In genomic region chr4:121154103-121154515, GRCh38 we compare ENCODE assay signal across 14 cellular contexts. TPM values are rescaled to one million over a fixed set of nuclear protein-coding genes. Genes with fewer than 3 reads are reported as not detected.
DNase-seq lines count a peak whose midpoint lies in the region; ATAC-seq, FAIRE-seq and TF ChIP-seq lines count a peak whose summit lies in the region.
"Had no signal": no experiment of that assay in that cellular context is flagged by ENCODE, and none has a peak within 500 bp of the region (broad histone marks: within the 10 kb centered on the region; RNA-seq: fewer than 3 reads in every experiment).

No MANE protein-coding gene starts in this region.

- H3K18ac ChIP-seq in mesendoderm (ENCODE audit: low read length) = no peak overlapping the region

- no peaks in the 10 kb centered on the region for H3K4me1 ChIP-seq in right lobe of liver
- H3K4me1 ChIP-seq in HepG2 (ENCODE audit: insufficient read depth, low read length) = no peaks in the 10 kb centered on the region
- H3K4me1 ChIP-seq in upper lobe of right lung = peaks cover 18% of the 10 kb centered on the region
- H3K4me1 ChIP-seq in mesendoderm (ENCODE audit: control insufficient read depth, low read depth, low read length) = no peaks in the 10 kb centered on the region

- H3K4me2 ChIP-seq in HepG2 (ENCODE audit: low read depth, low read length) (no peak overlapping the region), mesendoderm (ENCODE audit: low read length) (no peak overlapping the region)

- no peak for DNase-seq in right lobe of liver
- no peak for DNase-seq in HepG2 (ENCODE audit: low spot score)
- peak; percentile 21 for DNase-seq in activated T-helper 2 cell treated with anti-CD3 and anti-CD28 coated beads, Interferon-gamma antibody, Interleukin-2, Interleukin-4, amounts not matched to agents 10 μg/mL and 5 μg/mL and 100 μg/mL, durations not matched to agents 14 hours and 24 hours and 36 hours (ENCODE audit: low spot score)
- no peak for DNase-seq in upper lobe of right lung
- no peak for DNase-seq in mesendoderm
- DNase-seq: aorta; NK-92 treated with Interleukin-12 subunit alpha and Interleukin-12 subunit beta, amount 100 ng/mL, for 24 hours; substantia nigra had no signal

- H3K4ac ChIP-seq in mesendoderm (ENCODE audit: low read depth, low read length) = no peak overlapping the region

- no peaks in the 10 kb centered on the region for H3K9me3 Mint-ChIP-seq in activated T-helper 2 cell treated with anti-CD3 and anti-CD28 coated beads, Interferon-gamma antibody, Interleukin-2, Interleukin-4, amounts not matched to agents 10 μg/mL and 5 μg/mL and 100 μg/mL, durations not matched to agents 14 hours and 24 hours and 36 hours
- H3K9me3 Mint-ChIP-seq: nephron had no signal

- POLR2A ChIA-PET in HepG2 (lab: Yijun Ruan, JAX) = no interaction called here

- intact Hi-C loops in right lobe of liver (cut with DNase I) (no loop called here), HepG2 (cut with micrococcal nuclease; ENCODE audit: unreplicated experiment) (no loop called here), upper lobe of right lung (cut with DNase I) (no loop called here)
- intact Hi-C loops in activated T-helper 2 cell treated with anti-CD3 and anti-CD28 coated beads, Interferon-gamma antibody, Interleukin-2, Interleukin-4, amounts not matched to agents 10 μg/mL and 5 μg/mL and 100 μg/mL, durations not matched to agents 14 hours and 24 hours and 36 hours (cut with micrococcal nuclease) = loop anchor here (1.0 kb wide), 8 partner anchors 12 to 113 kb away; no protein-coding TSS in a partner anchor

- no peak overlapping the region for H2AK5ac ChIP-seq in mesendoderm (ENCODE audit: low read length)

- peaks cover 44% of the 10 kb centered on the region for H3K36me3 Mint-ChIP-seq in activated T-helper 2 cell treated with anti-CD3 and anti-CD28 coated beads, Interferon-gamma antibody, Interleukin-2, Interleukin-4, amounts not matched to agents 10 μg/mL and 5 μg/mL and 100 μg/mL, durations not matched to agents 14 hours and 24 hours and 36 hours (ENCODE audit: low read depth)

- H3K27me3 ChIP-seq in right lobe of liver (no peaks in the 10 kb centered on the region), HepG2 (ENCODE audit: control insufficient read depth in 1 of 2, insufficient read depth in 2 of 2, low read length in 2 of 2) (peaks cover 0 to 5% of the 10 kb centered on the region in 2 experiments; a peak in 1 of 5 replicates), upper lobe of right lung (no peaks in the 10 kb centered on the region), mesendoderm (ENCODE audit: insufficient read depth, low read length, poor library complexity) (no peaks in the 10 kb centered on the region)

- peaks cover 22% of the 10 kb centered on the region for H3K27me3 Mint-ChIP-seq in activated T-helper 2 cell treated with anti-CD3 and anti-CD28 coated beads, Interferon-gamma antibody, Interleukin-2, Interleukin-4, amounts not matched to agents 10 μg/mL and 5 μg/mL and 100 μg/mL, durations not matched to agents 14 hours and 24 hours and 36 hours (ENCODE audit: low read depth)

- no TSS peak for BruUV-seq in HepG2 (replicated peaks; lab: Mats Ljungman, UMichigan)

- no peak overlapping the region for H2BK15ac ChIP-seq in mesendoderm (replicated peaks; ENCODE audit: low read depth)

- H2AFZ ChIP-seq in HepG2 (ENCODE audit: low read length) = no peak overlapping the region

- no peaks in the 10 kb centered on the region for H4K20me1 ChIP-seq in HepG2 (ENCODE audit: insufficient read depth, low read length)

- H3K9ac ChIP-seq in HepG2 (ENCODE audit: insufficient read depth, low read depth, low read length) = no peak overlapping the region
- no peak overlapping the region for H3K9ac ChIP-seq in mesendoderm (ENCODE audit: low read length)

- H3K36me3 ChIP-seq in right lobe of liver (no peaks in the 10 kb centered on the region), HepG2 (replicated peaks in 1 of 2; ENCODE audit: control insufficient read depth in 1 of 2, insufficient read depth in 2 of 2, low read length in 2 of 2) (no peaks in the 10 kb centered on the region), upper lobe of right lung (no peaks in the 10 kb centered on the region), mesendoderm (ENCODE audit: control insufficient read depth, insufficient read depth, low read length) (no peaks in the 10 kb centered on the region)

- no peak overlapping the region for H4K5ac ChIP-seq in mesendoderm (ENCODE audit: low read length)

- in situ Hi-C loops in HepG2 (cut with HindIII; ENCODE audit: extremely low pct_ligation_motif_present, low pct_unique_long_range_greater_than_20kb) = no loop called here

- H4K8ac ChIP-seq in mesendoderm (ENCODE audit: low read depth, low read length) = no peak overlapping the region

- no peaks in the 10 kb centered on the region for H3K9me3 ChIP-seq in right lobe of liver
- H3K9me3 ChIP-seq in HepG2 (ENCODE audit: low read length) = no peaks in the 10 kb centered on the region
- H3K9me3 ChIP-seq in upper lobe of right lung = no peaks in the 10 kb centered on the region

- H3K79me2 ChIP-seq in HepG2 (ENCODE audit: insufficient read depth, low read length) = no peaks in the 10 kb centered on the region
- no peaks in the 10 kb centered on the region for H3K79me2 ChIP-seq in mesendoderm (ENCODE audit: control insufficient read depth, insufficient read depth, low read length)

- H3K4me1 Mint-ChIP-seq in activated T-helper 2 cell treated with anti-CD3 and anti-CD28 coated beads, Interferon-gamma antibody, Interleukin-2, Interleukin-4, amounts not matched to agents 10 μg/mL and 5 μg/mL and 100 μg/mL, durations not matched to agents 14 hours and 24 hours and 36 hours (ENCODE audit: low read depth) = peaks cover 56% of the 10 kb centered on the region

- TF ChIP-seq POLR2A in right lobe of liver (IDR thresholded peaks at IDR 0.05) = no peak
- TF ChIP-seq POLR2A in HepG2 (IDR thresholded peaks at IDR 0.05; ENCODE audit: insufficient read depth in 1 of 2, low read depth in 2 of 2, low read length in 2 of 2) = no peak

- CTCF ChIA-PET in HepG2 (lab: Yijun Ruan, JAX; ENCODE audit: low intra/inter-chr PET ratio, low total read pairs) = no interaction called here

- H3K27ac Mint-ChIP-seq in activated T-helper 2 cell treated with anti-CD3 and anti-CD28 coated beads, Interferon-gamma antibody, Interleukin-2, Interleukin-4, amounts not matched to agents 10 μg/mL and 5 μg/mL and 100 μg/mL, durations not matched to agents 14 hours and 24 hours and 36 hours = peak overlapping the region; percentile 51
- H3K27ac Mint-ChIP-seq: nephron had no signal

- H2BK120ac ChIP-seq in mesendoderm (ENCODE audit: low read depth, low read length) = no peak overlapping the region

- FAIRE-seq in HepG2 (lab: Jason Lieb, UNC) = no peak

- H3K4me3 ChIP-seq in right lobe of liver = no peak overlapping the region
- no peak overlapping the region for H3K4me3 ChIP-seq in HepG2 (replicated peaks in 1 of 3; ENCODE audit: insufficient read depth in 1 of 3, low read depth in 2 of 3, low read length in 3 of 3)
- no peak overlapping the region for H3K4me3 ChIP-seq in upper lobe of right lung
- no peak overlapping the region for H3K4me3 ChIP-seq in mesendoderm (ENCODE audit: low read length)

- no peak for TF ChIP-seq EP300 in HepG2 (IDR thresholded peaks at IDR 0.05; ENCODE audit: low read depth in 2 of 2, low read length in 2 of 2)
- TF ChIP-seq EP300 in HepG2 (CRISPR knock-in tag; IDR thresholded peaks at IDR 0.05; ENCODE audit: borderline replicate concordance) = no peak

- 54% methylated on average over 4 of the region's 4 CpGs for WGBS in right lobe of liver (ENCODE audit: insufficient coverage, low coverage, low lambda C conversion rate, missing lambda C conversion rate)
- WGBS in HepG2 (ENCODE audit: low lambda C conversion rate) = 47% methylated on average over 4 of the region's 4 CpGs
- WGBS in mesendoderm (ENCODE audit: extremely low coverage, insufficient coverage, low lambda C conversion rate) = no CpG with 5 or more reads among the region's 4 CpGs

- H3K79me1 ChIP-seq in mesendoderm (ENCODE audit: low read length) = no peaks in the 10 kb centered on the region

- TF ChIP-seq CTCF in right lobe of liver (IDR thresholded peaks at IDR 0.05) (no peak), HepG2 (CRISPR knock-in tag; IDR thresholded peaks at IDR 0.05) (no peak), upper lobe of right lung (IDR thresholded peaks at IDR 0.05) (no peak)

- no peak overlapping the region for H3K56ac ChIP-seq in mesendoderm (ENCODE audit: low read length)

- H3K27ac ChIP-seq in right lobe of liver = no peak overlapping the region
- H3K27ac ChIP-seq in HepG2 (ENCODE audit: extremely low read length, insufficient read depth, low read length) = no peak overlapping the region
- H3K27ac ChIP-seq in upper lobe of right lung = no peak overlapping the region
- no peak overlapping the region for H3K27ac ChIP-seq in mesendoderm (ENCODE audit: low read depth, low read length)
- H3K27ac ChIP-seq: C4-2B, epithelial cell of prostate had no signal

- no peak overlapping the region for H2BK5ac ChIP-seq in mesendoderm (ENCODE audit: low read length)

- peak overlapping the region; percentile 56 for H3K4me3 Mint-ChIP-seq in activated T-helper 2 cell treated with anti-CD3 and anti-CD28 coated beads, Interferon-gamma antibody, Interleukin-2, Interleukin-4, amounts not matched to agents 10 μg/mL and 5 μg/mL and 100 μg/mL, durations not matched to agents 14 hours and 24 hours and 36 hours (ENCODE audit: low read depth)

- ATAC-seq in right lobe of liver (peak in 3 of 4 donors; percentile 37 to 41 (median 39)), HepG2 (no peak), HG03565 (IDR thresholded peaks at IDR 0.05; ENCODE audit: unreplicated experiment) (peak; percentile 47), upper lobe of right lung (peak; percentile 42), GM19463 (IDR thresholded peaks at IDR 0.05; ENCODE audit: unreplicated experiment) (no peak), GM18520 (IDR thresholded peaks at IDR 0.05; ENCODE audit: unreplicated experiment) (no peak)

- TF ChIP-seq RAD21 in HepG2 (CRISPR knock-in tag; IDR thresholded peaks at IDR 0.05) = no peak

- no peak overlapping the region for H3K23ac ChIP-seq in mesendoderm (ENCODE audit: low read length)

RNA-seq across cellular contexts. Expression of gene TNIP3, which starts 10.0 kb away (rescaled TPM):
- total RNA-seq in right lobe of liver (under 1 TPM in 1 of 6 experiments, not detected in 5; 0.06 TPM), HepG2 (2016; rRNA removed; fragmentation: Illumina TruSeq; extraction: Trizol) (not detected in 2 replicates), upper lobe of right lung (2.3 TPM)
- not detected in 2 replicates for total RNA-seq in HepG2 (2016; cell fraction: cytosol; rRNA removed; fragmentation: Illumina TruSeq; extraction: Trizol; ENCODE audit: low read depth)
- total RNA-seq in HepG2 (2016; cell fraction: insoluble cytoplasmic fraction; rRNA removed; fragmentation: Illumina TruSeq; extraction: Trizol) = not detected in 2 replicates
- total RNA-seq in HepG2 (2016; cell fraction: membrane; rRNA removed; fragmentation: Illumina TruSeq; extraction: Trizol) = not detected in 2 replicates
- total RNA-seq in HepG2 (2016; cell fraction: nucleus; rRNA removed; fragmentation: Illumina TruSeq; extraction: Trizol) = not detected in 2 replicates
- not detected in 2 replicates for polyA plus RNA-seq in HepG2 (2011; rRNA removed)
- not detected in 2 replicates for polyA plus RNA-seq in HepG2 (2011; cell fraction: cytosol; rRNA removed)
- polyA plus RNA-seq in HepG2 (2011; cell fraction: nucleus; rRNA removed) = not detected in 2 replicates
- not detected in 2 replicates for polyA plus RNA-seq in HepG2 (2012)
- not detected in 2 replicates for polyA plus RNA-seq in HepG2 (2016; cell fraction: cytosol; fragmentation: Illumina TruSeq; extraction: Trizol; ENCODE audit: low read depth)
- not detected in 2 replicates for polyA plus RNA-seq in HepG2 (2016; cell fraction: insoluble cytoplasmic fraction; fragmentation: Illumina TruSeq; extraction: Trizol; ENCODE audit: low read depth)
- polyA plus RNA-seq in HepG2 (2016; cell fraction: membrane; fragmentation: Illumina TruSeq; extraction: Trizol; ENCODE audit: low read depth) = not detected in 2 replicates
- not detected in 2 replicates for polyA plus RNA-seq in HepG2 (2016; cell fraction: nucleus; fragmentation: Illumina TruSeq; extraction: Trizol; ENCODE audit: insufficient read depth, low read depth)
- not detected in 2 replicates for polyA minus RNA-seq in HepG2 (2011; rRNA and poly(A)+ RNA removed; ENCODE audit: low replicate concordance)
- polyA minus RNA-seq in HepG2 (2011; cell fraction: cytosol; rRNA and poly(A)+ RNA removed) = not detected in 2 replicates
- not detected in 2 replicates for polyA minus RNA-seq in HepG2 (2011; cell fraction: nucleus; rRNA and poly(A)+ RNA removed)
- 9.2 TPM in 2 replicates for total RNA-seq in activated T-helper 2 cell treated with anti-CD3 and anti-CD28 coated beads, Interferon-gamma antibody, Interleukin-2, Interleukin-4, amounts not matched to agents 10 μg/mL and 5 μg/mL and 100 μg/mL, durations not matched to agents 14 hours and 24 hours and 36 hours
- polyA plus RNA-seq in mesendoderm (2013, experiment 1 of 2) = 0.39 TPM
- polyA plus RNA-seq in mesendoderm (2013, experiment 2 of 2) = 0.15 TPM

Comparison
In these comparisons a context has a peak if more than half of its experiments do, and no peak if none do; other contexts are left out.
1. ATAC-seq: peak in right lobe of liver (3 of 4), HG03565 (single experiment) and upper lobe of right lung (single experiment); none in HepG2 (single experiment), GM19463 (single experiment) and GM18520 (single experiment).